Comparison of ENCODE assay signal across 1 cellular context in the genomic region with DNA sequence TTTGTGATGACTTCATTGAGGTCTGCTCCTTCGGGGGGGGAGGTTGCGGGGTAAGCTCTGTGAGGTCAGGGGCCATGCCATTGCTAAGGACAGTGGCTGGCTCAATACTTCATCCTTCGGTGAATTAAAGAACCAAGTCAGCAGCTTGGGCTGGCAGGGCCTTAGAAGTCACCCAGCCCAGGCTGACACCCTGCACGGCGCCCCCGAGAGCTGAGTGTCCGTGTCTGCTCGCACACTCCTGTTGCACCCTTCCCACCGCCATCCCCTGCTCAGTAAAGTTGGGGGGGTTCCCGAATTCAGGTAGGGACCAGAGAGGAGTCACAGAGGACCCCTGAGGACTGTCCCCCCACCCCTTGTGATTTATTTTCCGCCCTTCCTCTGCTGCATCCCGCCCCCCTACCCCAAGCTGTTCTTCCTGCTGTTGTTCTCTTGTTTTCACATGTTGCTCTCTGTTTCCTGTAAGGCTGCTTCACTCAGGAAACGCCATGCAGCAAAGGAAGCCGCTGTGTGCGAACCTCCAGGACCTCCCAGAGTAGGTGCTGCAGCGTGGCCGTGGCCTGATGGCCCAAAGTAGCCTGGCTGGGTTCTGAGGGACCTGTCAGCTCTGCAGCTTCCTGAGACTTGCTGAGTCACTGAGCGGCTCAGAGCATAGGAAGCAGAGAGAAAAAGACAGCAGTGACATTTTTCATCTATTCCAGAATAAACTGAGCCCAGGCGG.
TF ChIP-seq lines count a peak whose summit lies in the region.

No MANE protein-coding gene starts in this region.

TF ChIP-seq in A549, 52 proteins besides CTCF, POLR2A, EP300 and RAD21:
- TF ChIP-seq EHF (CRISPR knock-in tag; IDR thresholded peaks at IDR 0.05), result no peak
- TF ChIP-seq HEYL (CRISPR knock-in tag; IDR thresholded peaks at IDR 0.05), result no peak
- TF ChIP-seq CBX8 (IDR thresholded peaks at IDR 0.05), result no peak
- no peak for TF ChIP-seq PHF8 (IDR thresholded peaks at IDR 0.05; ENCODE audit: borderline replicate concordance, low read depth)
- no peak for TF ChIP-seq POLR2AphosphoS2 (conservative IDR thresholded peaks at IDR 0.05; ENCODE audit: low read length)
- TF ChIP-seq, protein P1, sequence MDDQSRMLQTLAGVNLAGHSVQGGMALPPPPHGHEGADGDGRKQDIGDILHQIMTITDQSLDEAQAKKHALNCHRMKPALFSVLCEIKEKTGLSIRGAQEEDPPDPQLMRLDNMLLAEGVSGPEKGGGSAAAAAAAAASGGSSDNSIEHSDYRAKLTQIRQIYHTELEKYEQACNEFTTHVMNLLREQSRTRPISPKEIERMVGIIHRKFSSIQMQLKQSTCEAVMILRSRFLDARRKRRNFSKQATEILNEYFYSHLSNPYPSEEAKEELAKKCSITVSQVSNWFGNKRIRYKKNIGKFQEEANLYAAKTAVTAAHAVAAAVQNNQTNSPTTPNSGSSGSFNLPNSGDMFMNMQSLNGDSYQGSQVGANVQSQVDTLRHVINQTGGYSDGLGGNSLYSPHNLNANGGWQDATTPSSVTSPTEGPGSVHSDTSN (IDR thresholded peaks at IDR 0.05), result no peak
- TF ChIP-seq MAFK (IDR thresholded peaks at IDR 0.05; ENCODE audit: partially characterized antibody), result no peak
- TF ChIP-seq RARB (CRISPR knock-in tag; IDR thresholded peaks at IDR 0.05), result no peak
- no peak for TF ChIP-seq RNF2 (IDR thresholded peaks at IDR 0.05; ENCODE audit: borderline replicate concordance, low read depth)
- no peak for TF ChIP-seq JUN (IDR thresholded peaks at IDR 0.05)
- no peak for TF ChIP-seq CEBPB (IDR thresholded peaks at IDR 0.05)
- TF ChIP-seq GATA3 (IDR thresholded peaks at IDR 0.05; ENCODE audit: borderline replicate concordance), result no peak
- no peak for TF ChIP-seq NPAS2 (CRISPR knock-in tag; IDR thresholded peaks at IDR 0.05; ENCODE audit: borderline replicate concordance)
- TF ChIP-seq, protein P2, sequence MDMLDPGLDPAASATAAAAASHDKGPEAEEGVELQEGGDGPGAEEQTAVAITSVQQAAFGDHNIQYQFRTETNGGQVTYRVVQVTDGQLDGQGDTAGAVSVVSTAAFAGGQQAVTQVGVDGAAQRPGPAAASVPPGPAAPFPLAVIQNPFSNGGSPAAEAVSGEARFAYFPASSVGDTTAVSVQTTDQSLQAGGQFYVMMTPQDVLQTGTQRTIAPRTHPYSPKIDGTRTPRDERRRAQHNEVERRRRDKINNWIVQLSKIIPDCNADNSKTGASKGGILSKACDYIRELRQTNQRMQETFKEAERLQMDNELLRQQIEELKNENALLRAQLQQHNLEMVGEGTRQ (IDR thresholded peaks at IDR 0.05), result no peak
- TF ChIP-seq BHLHE40 (IDR thresholded peaks at IDR 0.05; ENCODE audit: low read depth, low read length), result no peak
- no peak for TF ChIP-seq NR3C1 (IDR thresholded peaks at IDR 0.05)
